13 cellular contexts compared by ENCODE assay signal in genomic region chr7:29866490-29866930, GRCh38.
A peak's percentile ranks its signal among the peaks of the same experiment; 100 is the strongest.
DNase-seq lines count a peak whose midpoint lies in the region; ATAC-seq, FAIRE-seq and TF ChIP-seq lines count a peak whose summit lies in the region.
"Had no signal": no experiment of that assay in that cellular context is flagged by ENCODE, and none has a peak within 500 bp of the region (broad histone marks: within the 10 kb centered on the region; RNA-seq: fewer than 3 reads in every experiment).

No MANE protein-coding gene starts in this region.

- H3K9me3 Mint-ChIP-seq in endothelial cell (ENCODE audit: unreplicated experiment) = no peaks in the 10 kb centered on the region
- H3K9me3 Mint-ChIP-seq: activated naive CD4-positive, alpha-beta T cell treated with anti-CD3 and anti-CD28 coated beads, Interleukin-2, amount 50 U/mL, for 24 hours; naive B cell had no signal

- no peak for TF ChIP-seq POLR2A in ovary (IDR thresholded peaks at IDR 0.05)

- H3K36me3 ChIP-seq in ovary = no peaks in the 10 kb centered on the region

- TF ChIP-seq CTCF in endothelial cell (IDR thresholded peaks at IDR 0.05; ENCODE audit: unreplicated experiment) (no peak), ovary (IDR thresholded peaks at IDR 0.05) (no peak)

- WGBS in ovary, 3 donors = 26 to 39% (median 36%) methylated on average over 3 of the region's 3 CpGs

- H3K4me1 Mint-ChIP-seq in endothelial cell (ENCODE audit: unreplicated experiment) = peaks cover 6% of the 10 kb centered on the region
- H3K4me1 Mint-ChIP-seq: activated naive CD4-positive, alpha-beta T cell treated with anti-CD3 and anti-CD28 coated beads, Interleukin-2, amount 50 U/mL, for 24 hours; naive B cell had no signal

- H3K27me3 Mint-ChIP-seq in endothelial cell (ENCODE audit: unreplicated experiment) = peaks cover 3% of the 10 kb centered on the region

- peak overlapping the region; percentile 22 for H3K27ac Mint-ChIP-seq in endothelial cell (ENCODE audit: unreplicated experiment)
- H3K27ac Mint-ChIP-seq: activated naive CD4-positive, alpha-beta T cell treated with anti-CD3 and anti-CD28 coated beads, Interleukin-2, amount 50 U/mL, for 24 hours; naive B cell had no signal

- no peak for TF ChIP-seq EP300 in ovary (IDR thresholded peaks at IDR 0.05)

- H3K27ac ChIP-seq in ovary = peak overlapping the region; percentile 14 to 16
- H3K27ac ChIP-seq: VCaP had no signal

- DNase-seq in COLO829 (ENCODE audit: low spot score) = peak; percentile 52
- peak; percentile 29 for DNase-seq in NCI-H226
- no peak for DNase-seq in endothelial cell (ENCODE audit: low spot score)
- DNase-seq in ovary = peak; percentile 68 to 79 (median 75)
- DNase-seq in NCI-H1105 treated with DMSO at 0.1 percent for 48 hours (lab: John Stamatoyannopoulos, UW) = no peak
- DNase-seq in RCC 7860 (ENCODE audit: low spot score) = no peak
- DNase-seq in NCI-H510A (lab: John Stamatoyannopoulos, UW) = no peak
- DNase-seq: naive B cell had no signal

- intact Hi-C loops in ovary (cut with DNase I) = loop anchor here in 1 of 4 donors (5.0 kb wide), 1 partner anchor 59 kb away; the partner anchor contains the start of gene WIPF3

- ATAC-seq in HG03196 (IDR thresholded peaks at IDR 0.05; ENCODE audit: unreplicated experiment) = no peak
- ATAC-seq: HepG2 had no signal

- no peak overlapping the region for H3K4me3 Mint-ChIP-seq in endothelial cell (ENCODE audit: unreplicated experiment)
- H3K4me3 Mint-ChIP-seq: activated naive CD4-positive, alpha-beta T cell treated with anti-CD3 and anti-CD28 coated beads, Interleukin-2, amount 50 U/mL, for 24 hours; naive B cell had no signal

- FAIRE-seq in RCC 7860 (lab: Jason Lieb, UNC) = no peak
- FAIRE-seq: D721Med, HepG2 had no signal

- H3K27me3 ChIP-seq in ovary = no peaks in the 10 kb centered on the region

- peaks cover 26% of the 10 kb centered on the region for H3K4me1 ChIP-seq in ovary (ENCODE audit: insufficient read depth)

- no peak overlapping the region for H3K4me3 ChIP-seq in ovary

- no peaks in the 10 kb centered on the region for H3K9me3 ChIP-seq in ovary

- H3K36me3 Mint-ChIP-seq in endothelial cell (ENCODE audit: low read depth, unreplicated experiment) = no peaks in the 10 kb centered on the region
- H3K36me3 Mint-ChIP-seq: activated naive CD4-positive, alpha-beta T cell treated with anti-CD3 and anti-CD28 coated beads, Interleukin-2, amount 50 U/mL, for 24 hours; naive B cell had no signal

Comparison
In these comparisons a context has a peak if more than half of its experiments do, and no peak if none do; other contexts are left out.
1. DNase-seq: peak in COLO829 (single experiment), NCI-H226 (single experiment) and ovary (5 of 5); none in endothelial cell (single experiment), NCI-H1105 treated with DMSO at 0.1 percent for 48 hours (single experiment), RCC 7860 (single experiment) and NCI-H510A (single experiment).